16 cellular contexts compared by ENCODE assay signal in the genomic region with DNA sequence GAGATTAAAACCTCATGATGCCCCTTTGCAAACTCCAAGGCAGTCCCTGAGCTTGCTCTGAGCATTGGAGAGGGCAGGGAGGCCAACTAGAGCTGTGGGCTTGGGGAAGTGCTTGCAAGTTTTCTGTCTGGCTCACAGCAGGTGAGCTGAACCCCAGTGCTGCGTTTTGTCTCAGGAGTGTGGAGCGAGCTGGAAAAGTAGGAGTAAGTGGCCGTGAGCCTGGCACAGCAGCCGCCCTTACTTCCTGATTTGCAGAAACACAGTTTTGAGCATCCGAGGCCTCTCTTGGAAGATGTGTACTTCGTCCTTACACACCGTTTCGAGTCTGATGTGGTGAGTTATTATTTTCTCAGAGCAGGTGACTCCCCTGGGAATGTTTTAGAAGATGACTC.
DNase-seq lines count a peak whose midpoint lies in the region; ATAC-seq lines count a peak whose summit lies in the region.
"Had no signal": no experiment of that assay in that cellular context is flagged by ENCODE, and none has a peak within 500 bp of the region (broad histone marks: within the 10 kb centered on the region; RNA-seq: fewer than 3 reads in every experiment).

No MANE protein-coding gene starts in this region.

- no peak overlapping the region for H2BK15ac ChIP-seq in neuronal stem cell (ENCODE audit: low read length)

- H3K79me1 ChIP-seq in neuronal stem cell (ENCODE audit: low read depth, low read length): no peaks in the 10 kb centered on the region

- no peak overlapping the region for H3K14ac ChIP-seq in neuronal stem cell (ENCODE audit: low read length)

- H4K8ac ChIP-seq in neuronal stem cell (ENCODE audit: low read depth, low read length): no peak overlapping the region

- H3K9me3 ChIP-seq in neuronal stem cell (replicated peaks in 1 of 2; ENCODE audit: control insufficient read depth in 2 of 2, insufficient read depth in 1 of 2, low read depth in 1 of 2, low read length in 2 of 2): no peaks in the 10 kb centered on the region

- peaks cover 0 to 4% of the 10 kb centered on the region in 2 donors for H3K4me1 ChIP-seq in neuronal stem cell (ENCODE audit: control insufficient read depth in 2 of 2, insufficient read depth in 1 of 2, low read depth in 1 of 2, low read length in 2 of 2)

- no peaks in the 10 kb centered on the region for H3K36me3 ChIP-seq in neuronal stem cell (replicated peaks in 1 of 2; ENCODE audit: control insufficient read depth in 2 of 2, insufficient read depth in 2 of 2, low read length in 2 of 2)

- no peak overlapping the region for H3K4ac ChIP-seq in neuronal stem cell (ENCODE audit: low read length)

- ATAC-seq in sciatic nerve (no peak), GM21723 (IDR thresholded peaks at IDR 0.05; ENCODE audit: unreplicated experiment) (no peak)

- WGBS in neuronal stem cell (ENCODE audit: extremely low coverage in 2 of 2, insufficient read length in 2 of 2, insufficient replicate concordance in 1 of 2), 2 donors: no CpG with 5 or more reads among the region's 8 CpGs

- intact Hi-C loops in sciatic nerve (cut with DNase I): no loop called here

- no peak overlapping the region for H2BK120ac ChIP-seq in neuronal stem cell (ENCODE audit: low read depth, low read length)

- H2AK5ac ChIP-seq in neuronal stem cell (ENCODE audit: low read depth, low read length): no peak overlapping the region

- no peak overlapping the region for H3K9ac ChIP-seq in neuronal stem cell (ENCODE audit: low read depth, low read length, poor library complexity)
- H3K9ac ChIP-seq: GM23248 had no signal

- peak overlapping the region; percentile 10 for H2BK5ac ChIP-seq in neuronal stem cell (ENCODE audit: low read length)

- H3K4me3 ChIP-seq in neuronal stem cell (ENCODE audit: low read length in 2 of 2): no peak overlapping the region
- H3K4me3 ChIP-seq: GM23248 had no signal

- H3K27ac ChIP-seq in neuronal stem cell (replicated peaks; ENCODE audit: low read length): no peak overlapping the region
- H3K27ac ChIP-seq: GM23248 had no signal

- no peak overlapping the region for H2BK12ac ChIP-seq in neuronal stem cell (ENCODE audit: low read length)

- H2AFZ ChIP-seq in neuronal stem cell (ENCODE audit: low read length): no peak overlapping the region
- H2AFZ ChIP-seq: GM23248 had no signal

- peaks cover 0 to 5% (median 0%) of the 10 kb centered on the region in 3 experiments for H3K27me3 ChIP-seq in neuronal stem cell (ENCODE audit: control insufficient read depth in 3 of 3, insufficient read depth in 3 of 3, low read depth in 1 of 3, low read length in 3 of 3)

- no peak overlapping the region for H4K91ac ChIP-seq in neuronal stem cell (ENCODE audit: low read depth, low read length, poor library complexity)

- no peak overlapping the region for H3K4me2 ChIP-seq in neuronal stem cell (ENCODE audit: insufficient read depth, low read length, poor library complexity, severe bottlenecking)

- DNase-seq in mesenteric fat pad (ENCODE audit: low spot score) (peak; percentile 51), neuronal stem cell (ENCODE audit: low spot score) (no peak), sciatic nerve (ENCODE audit: low spot score) (peak; percentile 13), NCI-H446 (lab: John Stamatoyannopoulos, UW) (no peak), occipital lobe (lab: John Stamatoyannopoulos, UW) (no peak)
- DNase-seq: C1 segment of cervical spinal cord; Calu3; CD4-positive, alpha-beta memory T cell; COR-L47; DMS53; DMS79 treated with DMSO at 0.1 percent for 48 hours; GF-D8; GM23248; H7; HCEC 1CT had no signal

- H3K18ac ChIP-seq in neuronal stem cell (ENCODE audit: low read length): no peak overlapping the region

- no peak overlapping the region for H3K23ac ChIP-seq in neuronal stem cell (ENCODE audit: low read depth, low read length, poor library complexity)

Comparison
In these comparisons a context has a peak if more than half of its experiments do, and no peak if none do; other contexts are left out.
1. DNase-seq: peak in mesenteric fat pad (single experiment) and sciatic nerve (single experiment); none in neuronal stem cell (single experiment), NCI-H446 (0 of 2) and occipital lobe (single experiment).